In genomic region chr19:14059093-14059480, GRCh38 we compare ENCODE assay signal across 8 cellular contexts. TPM values are rescaled to one million over a fixed set of nuclear protein-coding genes. Genes with fewer than 3 reads are reported as not detected.
DNase-seq lines count a peak whose midpoint lies in the region; ATAC-seq and TF ChIP-seq lines count a peak whose summit lies in the region.
"Had no signal": no experiment of that assay in that cellular context is flagged by ENCODE, and none has a peak within 500 bp of the region (broad histone marks: within the 10 kb centered on the region; RNA-seq: fewer than 3 reads in every experiment).

No MANE protein-coding gene starts in this region.

- no TSS peak for BruUV-seq in HCT116 (replicated peaks; lab: Mats Ljungman, UMichigan)

- H3K27ac Mint-ChIP-seq in activated CD4-positive, alpha-beta T cell treated with anti-CD3 and anti-CD28 coated beads, Interleukin-2, amount 10 ng/mL, durations not matched to agents 7 days and 5 days, result no peak overlapping the region

- peak; percentile 41 to 92 (median 90); a peak in 5 of 6 replicates for TF ChIP-seq CTCF in HCT116 (IDR thresholded peaks at IDR 0.05 in 2 of 3, conservative IDR thresholded peaks at IDR 0.05 in 1 of 3; ENCODE audit: borderline replicate concordance in 1 of 3, insufficient read depth in 1 of 3, low read depth in 2 of 3, low read length in 2 of 3)

- H3K9me3 Mint-ChIP-seq in activated CD4-positive, alpha-beta T cell treated with anti-CD3 and anti-CD28 coated beads, Interleukin-2, amount 10 ng/mL, durations not matched to agents 7 days and 5 days, result no peaks in the 10 kb centered on the region

- RAD21 ChIA-PET in HCT116 (lab: Charles Lee; ENCODE audit: low non-redundant PET in 1 of 2, low total read pairs in 2 of 2, uncharacterized antibody in 2 of 2, unreplicated experiment in 2 of 2), result no interaction called here

- no peak overlapping the region for H3K4me3 Mint-ChIP-seq in activated CD4-positive, alpha-beta T cell treated with anti-CD3 and anti-CD28 coated beads, Interleukin-2, amount 10 ng/mL, durations not matched to agents 7 days and 5 days

- peak; percentile 36 for TF ChIP-seq RAD21 in HCT116 (IDR thresholded peaks at IDR 0.05; ENCODE audit: low read depth)

- CTCF ChIA-PET in HCT116 (lab: Charles Lee), result interaction anchor here (0.6 to 5.7 kb wide), 16 partner anchors 8 to 218 kb away, joined by 3 to 83 read pairs (median 6); partner anchors contain the start of genes ASF1B, IL27RA, MISP3 and RFX1
- CTCF ChIA-PET in activated CD4-positive, alpha-beta T cell treated with anti-CD3 and anti-CD28 coated beads, Interleukin-2, amount 10 ng/mL, durations not matched to agents 7 days and 5 days (lab: Charles Lee), result interaction anchor here (0.6 to 6.1 kb wide), 14 partner anchors 11 to 289 kb away, joined by 3 to 82 read pairs (median 4); partner anchors contain the start of genes DCAF15, IL27RA and MISP3

- H3K27me3 ChIP-seq in HCT116 (ENCODE audit: insufficient read depth, low read length), result no peaks in the 10 kb centered on the region

- H3K9ac ChIP-seq in HCT116 (ENCODE audit: low read length), result 0 out of 2 replicates have a peak overlapping the region, but pooled peaks have one; percentile 25

- POLR2A ChIA-PET in HCT116 (lab: Charles Lee), result interaction anchor here (0.6 kb wide), 2 partner anchors 203 to 428 kb away, joined by 3 to 4 read pairs; no protein-coding TSS in a partner anchor
- POLR2A ChIA-PET in activated CD4-positive, alpha-beta T cell treated with anti-CD3 and anti-CD28 coated beads, Interleukin-2, amount 10 ng/mL, durations not matched to agents 7 days and 5 days (lab: Charles Lee), result no interaction called here

- H3K79me2 ChIP-seq in HCT116 (ENCODE audit: insufficient read depth, low read length), result no peaks in the 10 kb centered on the region

- peaks cover 17% of the 10 kb centered on the region for H3K4me1 Mint-ChIP-seq in activated CD4-positive, alpha-beta T cell treated with anti-CD3 and anti-CD28 coated beads, Interleukin-2, amount 10 ng/mL, durations not matched to agents 7 days and 5 days

- H2AFZ ChIP-seq in HCT116 (ENCODE audit: low read depth, low read length, poor library complexity, severe bottlenecking), result peak overlapping the region; percentile 73

- H3K36me3 Mint-ChIP-seq in activated CD4-positive, alpha-beta T cell treated with anti-CD3 and anti-CD28 coated beads, Interleukin-2, amount 10 ng/mL, durations not matched to agents 7 days and 5 days (ENCODE audit: low read depth), result no peaks in the 10 kb centered on the region

- DNase-seq in HCT116 (ENCODE audit: low read depth, low spot score), result no peak
- DNase-seq in activated CD4-positive, alpha-beta T cell treated with anti-CD3 and anti-CD28 coated beads, Interleukin-2, amount 10 ng/mL, durations not matched to agents 7 days and 5 days, result peak; percentile 58
- peak; percentile 13 for DNase-seq in epidermal melanocyte (ENCODE audit: insufficient read length, low spot score)
- peak; percentile 62 to 68 for DNase-seq in stimulated activated CD4-positive, alpha-beta T cell treated with anti-CD3 and anti-CD28 coated beads, Interleukin-2, amount 100 ng/mL, for 24 hours
- DNase-seq in NCI-H524 treated with DMSO at 0.1 percent for 48 hours (lab: John Stamatoyannopoulos, UW), result no peak
- no peak for DNase-seq in NCI-H1436 treated with DMSO at 0.1 percent for 48 hours (lab: John Stamatoyannopoulos, UW)
- no peak for DNase-seq in GM03348 (ENCODE audit: low spot score)

- H3K4me2 ChIP-seq in HCT116 (ENCODE audit: low read length), result peak overlapping the region; percentile 81

- no peaks in the 10 kb centered on the region for H3K36me3 ChIP-seq in HCT116 (ENCODE audit: control insufficient read depth in 1 of 2, insufficient read depth in 2 of 2, low read length in 2 of 2)

- intact Hi-C loops in HCT116 (cut with micrococcal nuclease), result no loop called here

- H3K4me3 ChIP-seq in HCT116 (replicated peaks in 1 of 2; ENCODE audit: low read depth in 1 of 2, low read length in 2 of 2), result peak overlapping the region in 1 of 2 experiments; percentile 56; a peak in 2 of 4 replicates

- H4K20me1 ChIP-seq in HCT116 (ENCODE audit: insufficient read depth), result no peaks in the 10 kb centered on the region

- peak; percentile 55; the same call in 1 of the 2 replicates for ATAC-seq in HCT116

- TF ChIP-seq POLR2A in HCT116 (IDR thresholded peaks at IDR 0.05; ENCODE audit: borderline replicate concordance, extremely low read depth, insufficient read depth, insufficient read length), result no peak

- no peak overlapping the region for H3K27ac ChIP-seq in HCT116 (ENCODE audit: low read depth, low read length)

- no peaks in the 10 kb centered on the region for H3K9me3 ChIP-seq in HCT116 (ENCODE audit: control insufficient read depth in 1 of 2, insufficient read depth in 1 of 2, low read depth in 1 of 2, low read length in 2 of 2)

- peaks cover 22 to 36% of the 10 kb centered on the region in 2 experiments for H3K4me1 ChIP-seq in HCT116 (ENCODE audit: control insufficient read depth in 1 of 2, insufficient read depth in 2 of 2, low read length in 2 of 2)

- H3K27me3 Mint-ChIP-seq in activated CD4-positive, alpha-beta T cell treated with anti-CD3 and anti-CD28 coated beads, Interleukin-2, amount 10 ng/mL, durations not matched to agents 7 days and 5 days, result peaks cover 41% of the 10 kb centered on the region

- no peaks in the 10 kb centered on the region for H3K9me2 ChIP-seq in HCT116 (ENCODE audit: insufficient read depth)

TF ChIP-seq in HCT116, 20 proteins besides CTCF, POLR2A, EP300 and RAD21 (continues in another document):
- no peak for TF ChIP-seq MAX (IDR thresholded peaks at IDR 0.05)
- no peak for TF ChIP-seq SP1 (IDR thresholded peaks at IDR 0.05; ENCODE audit: low read depth)
- no peak for TF ChIP-seq ZBTB33 (IDR thresholded peaks at IDR 0.05; ENCODE audit: extremely low read depth, insufficient replicate concordance, low read length)
- no peak for TF ChIP-seq EZH2 (IDR thresholded peaks at IDR 0.05)
- TF ChIP-seq ZNF274 (IDR thresholded peaks at IDR 0.05; ENCODE audit: low read depth, low read length), result no peak
- no peak for TF ChIP-seq ELF1 (IDR thresholded peaks at IDR 0.05; ENCODE audit: borderline replicate concordance, low read depth)
- TF ChIP-seq ATF3 (IDR thresholded peaks at IDR 0.05), result no peak
- TF ChIP-seq JUND (IDR thresholded peaks at IDR 0.05), result no peak
- no peak for TF ChIP-seq EGR1 (IDR thresholded peaks at IDR 0.05; ENCODE audit: low read depth)

RNA-seq across cellular contexts. Expression of gene PALM3, which starts 2.8 kb away (rescaled TPM):
- total RNA-seq in HCT116 (2021; ENCODE audit: unreplicated experiment), result 3.3 TPM
- polyA plus RNA-seq in HCT116 (2012), result 1.3 and 2.6 TPM in 2 replicates
- not detected for total RNA-seq in activated CD4-positive, alpha-beta T cell treated with anti-CD3 and anti-CD28 coated beads, Interleukin-2, amount 10 ng/mL, durations not matched to agents 7 days and 5 days
- total RNA-seq: SK-MEL-5 had no signal

RNA-seq across cellular contexts. Expression of gene MISP3, which starts 13.5 kb away (rescaled TPM):
- total RNA-seq in HCT116 (2021; ENCODE audit: unreplicated experiment), result 5.2 TPM
- 3.8 and 5.6 TPM in 2 replicates for polyA plus RNA-seq in HCT116 (2012)
- total RNA-seq in activated CD4-positive, alpha-beta T cell treated with anti-CD3 and anti-CD28 coated beads, Interleukin-2, amount 10 ng/mL, durations not matched to agents 7 days and 5 days, result under 1 TPM; 0.67 to 0.69 TPM

RNA-seq across cellular contexts. Expression of gene C19orf67, which starts 26.5 kb away (rescaled TPM):
- not detected for total RNA-seq in HCT116 (2021; ENCODE audit: unreplicated experiment)
- polyA plus RNA-seq in HCT116 (2012), result not detected in 2 replicates
- total RNA-seq in activated CD4-positive, alpha-beta T cell treated with anti-CD3 and anti-CD28 coated beads, Interleukin-2, amount 10 ng/mL, durations not matched to agents 7 days and 5 days, result not detected
- total RNA-seq: SK-MEL-5 had no signal

RNA-seq across cellular contexts. Expression of gene IL27RA, which starts 27.5 kb away (rescaled TPM):
- total RNA-seq in HCT116 (2021; ENCODE audit: unreplicated experiment), result 18.3 TPM
- 13.6 and 17.7 TPM in 2 replicates for polyA plus RNA-seq in HCT116 (2012)
- total RNA-seq in activated CD4-positive, alpha-beta T cell treated with anti-CD3 and anti-CD28 coated beads, Interleukin-2, amount 10 ng/mL, durations not matched to agents 7 days and 5 days, result 10 to 100 TPM; 66.5 to 70.3 TPM

RNA-seq across cellular contexts. Expression of gene RLN3, which starts 31.1 kb away (rescaled TPM):
- not detected for total RNA-seq in HCT116 (2021; ENCODE audit: unreplicated experiment)
- polyA plus RNA-seq in HCT116 (2012), result not detected in 2 replicates
- not detected for total RNA-seq in activated CD4-positive, alpha-beta T cell treated with anti-CD3 and anti-CD28 coated beads, Interleukin-2, amount 10 ng/mL, durations not matched to agents 7 days and 5 days
- total RNA-seq: SK-MEL-5 had no signal

Comparison
In these comparisons a context has a peak if more than half of its experiments do, and no peak if none do; other contexts are left out.
1. DNase-seq: peak in activated CD4-positive, alpha-beta T cell treated with anti-CD3 and anti-CD28 coated beads, Interleukin-2, amount 10 ng/mL, durations not matched to agents 7 days and 5 days (single experiment), epidermal melanocyte (single experiment) and stimulated activated CD4-positive, alpha-beta T cell treated with anti-CD3 and anti-CD28 coated beads, Interleukin-2, amount 100 ng/mL, for 24 hours (2 of 2); none in HCT116 (single experiment), NCI-H524 treated with DMSO at 0.1 percent for 48 hours (single experiment), NCI-H1436 treated with DMSO at 0.1 percent for 48 hours (single experiment) and GM03348 (single experiment).